21 cellular contexts compared by ENCODE assay signal in the genomic region with DNA sequence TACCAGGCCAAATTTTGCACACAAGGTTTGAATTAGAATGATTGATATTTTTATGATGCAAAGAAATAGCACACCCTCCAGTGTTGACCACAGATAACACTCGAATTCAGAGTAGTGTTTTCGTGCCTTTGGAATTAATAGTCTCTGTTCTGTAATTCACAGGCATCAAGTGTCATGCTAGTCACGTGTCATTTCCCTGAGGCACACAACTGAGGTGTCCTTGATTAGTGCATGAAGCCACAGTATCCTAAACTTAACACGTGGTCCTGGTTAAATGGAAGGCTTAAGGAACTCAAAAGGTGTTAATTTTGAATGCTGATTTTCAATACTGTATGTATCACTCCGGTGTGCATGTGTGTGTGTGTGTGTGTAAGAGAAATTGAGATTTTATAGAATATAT.
"Had no signal": no experiment of that assay in that cellular context is flagged by ENCODE, and none has a peak within 500 bp of the region (broad histone marks: within the 10 kb centered on the region; RNA-seq: fewer than 3 reads in every experiment).

No MANE protein-coding gene starts in this region.

- H3K27ac ChIP-seq: HL-60, SJSA1, SK-N-MC had no signal

- H3K4me1 ChIP-seq: SJSA1 had no signal

- H3K4me3 ChIP-seq: SJSA1, SK-N-MC had no signal

- FAIRE-seq: HTR-8/SVneo, RCC 7860 had no signal

- H3K36me3 ChIP-seq: SJSA1 had no signal

- H3K27me3 ChIP-seq: SJSA1 had no signal

- DNase-seq: KBM-7, MV-4-11, NCI-H1048, NCI-H1105, NCI-H1436 treated with DMSO at 0.1 percent for 48 hours, NCI-H1694, NCI-H187 treated with DMSO at 0.1 percent for 48 hours, NCI-H2029 treated with DMSO at 0.1 percent for 48 hours, NCI-H2107, NCI-H345, NCI-H446 treated with DMSO at 0.1 percent for 48 hours, NCI-H510A treated with DMSO at 0.1 percent for 48 hours, NCI-H526, Right ventricle myocardium superior, RPMI8226, SIG-M5 had no signal
